Comparison of ENCODE assay signal across 1 cellular context in the genomic region with DNA sequence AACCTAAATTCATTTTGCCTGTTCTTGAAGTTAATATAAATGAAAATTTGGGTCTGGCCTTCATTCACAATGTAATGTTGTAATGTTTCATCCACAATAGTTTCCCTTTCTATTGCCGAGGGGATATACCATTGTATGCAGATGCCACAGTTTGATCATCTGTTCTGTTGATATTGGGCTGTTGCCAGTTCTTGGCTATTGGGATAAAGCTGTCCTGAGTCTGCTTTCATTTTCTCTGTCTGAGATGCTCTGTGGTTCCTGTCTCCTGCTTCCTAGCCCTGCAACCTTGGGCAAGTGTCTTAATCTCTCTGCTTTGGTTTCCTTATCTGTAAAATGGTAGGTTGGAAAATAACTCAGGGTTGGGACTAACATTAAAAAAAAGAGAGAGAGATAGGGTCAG.
A peak's percentile ranks its signal among the peaks of the same experiment; 100 is the strongest.
TF ChIP-seq lines count a peak whose summit lies in the region.

No MANE protein-coding gene starts in this region.

TF ChIP-seq in HEK293, 187 proteins besides CTCF, POLR2A, EP300 and RAD21 (continued from another document):
- TF ChIP-seq, protein P1, sequence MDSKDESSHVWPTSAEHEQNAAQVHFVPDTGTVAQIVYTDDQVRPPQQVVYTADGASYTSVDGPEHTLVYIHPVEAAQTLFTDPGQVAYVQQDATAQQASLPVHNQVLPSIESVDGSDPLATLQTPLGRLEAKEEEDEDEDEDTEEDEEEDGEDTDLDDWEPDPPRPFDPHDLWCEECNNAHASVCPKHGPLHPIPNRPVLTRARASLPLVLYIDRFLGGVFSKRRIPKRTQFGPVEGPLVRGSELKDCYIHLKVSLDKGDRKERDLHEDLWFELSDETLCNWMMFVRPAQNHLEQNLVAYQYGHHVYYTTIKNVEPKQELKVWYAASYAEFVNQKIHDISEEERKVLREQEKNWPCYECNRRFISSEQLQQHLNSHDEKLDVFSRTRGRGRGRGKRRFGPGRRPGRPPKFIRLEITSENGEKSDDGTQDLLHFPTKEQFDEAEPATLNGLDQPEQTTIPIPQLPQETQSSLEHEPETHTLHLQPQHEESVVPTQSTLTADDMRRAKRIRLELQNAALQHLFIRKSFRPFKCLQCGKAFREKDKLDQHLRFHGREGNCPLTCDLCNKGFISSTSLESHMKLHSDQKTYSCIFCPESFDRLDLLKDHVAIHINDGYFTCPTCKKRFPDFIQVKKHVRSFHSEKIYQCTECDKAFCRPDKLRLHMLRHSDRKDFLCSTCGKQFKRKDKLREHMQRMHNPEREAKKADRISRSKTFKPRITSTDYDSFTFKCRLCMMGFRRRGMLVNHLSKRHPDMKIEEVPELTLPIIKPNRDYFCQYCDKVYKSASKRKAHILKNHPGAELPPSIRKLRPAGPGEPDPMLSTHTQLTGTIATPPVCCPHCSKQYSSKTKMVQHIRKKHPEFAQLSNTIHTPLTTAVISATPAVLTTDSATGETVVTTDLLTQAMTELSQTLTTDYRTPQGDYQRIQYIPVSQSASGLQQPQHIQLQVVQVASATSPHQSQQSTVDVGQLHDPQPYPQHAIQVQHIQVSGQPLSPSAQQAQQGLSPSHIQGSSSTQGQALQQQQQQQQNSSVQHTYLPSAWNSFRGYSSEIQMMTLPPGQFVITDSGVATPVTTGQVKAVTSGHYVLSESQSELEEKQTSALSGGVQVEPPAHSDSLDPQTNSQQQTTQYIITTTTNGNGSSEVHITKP (tag by site-specific recombination; IDR thresholded peaks at IDR 0.05), result peak; percentile 48; the same call in 1 of the 2 replicates
